10 cellular contexts compared by ENCODE assay signal in genomic region chrY:13612916-13613315, GRCh38.
"Had no signal": no experiment of that assay in that cellular context is flagged by ENCODE, and none has a peak within 500 bp of the region (broad histone marks: within the 10 kb centered on the region; RNA-seq: fewer than 3 reads in every experiment).

No MANE protein-coding gene starts in this region.

- H3K4me3 ChIP-seq: GM23248, GM23338, HAP-1 had no signal

- FAIRE-seq: H1 had no signal

- H3K4me1 ChIP-seq: HAP-1 had no signal

- H3K36me3 ChIP-seq: HAP-1 had no signal

- H3K9me3 ChIP-seq: HAP-1 had no signal

- H3K27ac ChIP-seq: GM23248 had no signal

- ATAC-seq: GM23338, HCT116 had no signal

- DNase-seq: GM23248, GOT3, H7, H9, HCEC 1CT, HFFc6 had no signal
